ENCODE assay signal across 8 cellular contexts in genomic region chr10:29380514-29381229, GRCh38.
DNase-seq lines count a peak whose midpoint lies in the region; ATAC-seq, FAIRE-seq and TF ChIP-seq lines count a peak whose summit lies in the region.
"Not testable (repeated sequence)": the region's sequence is repeated elsewhere in the genome, so short reads cannot be mapped to it uniquely, and the experiment has no call there.

No MANE protein-coding gene starts in this region.

- POLR2A ChIA-PET in H1 (lab: Charles Lee; ENCODE audit: partially characterized antibody); naive thymus-derived CD8-positive, alpha-beta T cell (lab: Charles Lee): not testable (repeated sequence)

- H3K79me1 ChIP-seq in H1 (ENCODE audit: low read depth, low read length) = not testable (repeated sequence)

- H4K20me1 ChIP-seq in GM23338 (replicated peaks; ENCODE audit: insufficient read depth); H1 (replicated peaks in 1 of 2; ENCODE audit: control insufficient read depth in 1 of 2, insufficient read depth in 2 of 2, low read length in 2 of 2): not testable (repeated sequence)

- H3K4me1 Mint-ChIP-seq in GM23338 = peaks cover 16% of the 10 kb centered on the region
- peaks cover 12% of the 10 kb centered on the region for H3K4me1 Mint-ChIP-seq in activated T-cell treated with anti-CD3 and anti-CD28 coated beads, Interleukin-2, amount 50 U/mL, for 72 hours (ENCODE audit: low read depth)
- peaks cover 7 to 13% (median 12%) of the 10 kb centered on the region in 4 donors for H3K4me1 Mint-ChIP-seq in naive thymus-derived CD8-positive, alpha-beta T cell
- H3K4me1 Mint-ChIP-seq in type B pancreatic cell (ENCODE audit: unreplicated experiment) = peaks cover 27% of the 10 kb centered on the region

- TF ChIP-seq EP300 in H1 (IDR thresholded peaks at IDR 0.05; ENCODE audit: borderline replicate concordance in 1 of 2, low read depth in 2 of 2, low read length in 2 of 2) = not testable (repeated sequence)

- not testable (repeated sequence) for H3K23me2 ChIP-seq in H1 (ENCODE audit: low read depth, low read length)

- TF ChIP-seq CTCF in GM23338 (conservative IDR thresholded peaks at IDR 0.05; ENCODE audit: low read depth in 2 of 2); H1 (IDR thresholded peaks at IDR 0.05; ENCODE audit: control extremely low read depth in 1 of 3, insufficient read depth in 1 of 3, low read depth in 1 of 3, low read length in 3 of 3); type B pancreatic cell (conservative IDR thresholded peaks at IDR 0.05): not testable (repeated sequence)

- not testable (repeated sequence) for H3K9ac ChIP-seq in H1 (replicated peaks in 1 of 4; ENCODE audit: extremely low read depth in 1 of 4, low read depth in 3 of 4, low read length in 3 of 4)

- WGBS in H1 (ENCODE audit: extremely low coverage in 1 of 2, insufficient coverage in 1 of 2, insufficient read length in 1 of 2, insufficient replicate concordance in 2 of 2, low coverage in 1 of 2, low lambda C conversion rate in 2 of 2, missing lambda C conversion rate in 1 of 2), 2 experiments = 59% methylated on average over 10 of the region's 11 CpGs; no CpG with 5 or more reads in 1 of the 2 experiments

- not testable (repeated sequence) for H3F3A ChIP-seq in GM23338 (replicated peaks; ENCODE audit: low read depth)

- peak; percentile 58 for DNase-seq in COR-L47 (lab: John Stamatoyannopoulos, UW)
- not testable (repeated sequence) for DNase-seq in GM23338 (ENCODE audit: low spot score); activated T-cell treated with anti-CD3 and anti-CD28 coated beads, Interleukin-2, amount 50 U/mL, for 72 hours; H1 (ENCODE audit: low read depth in 1 of 2, low spot score in 2 of 2); naive thymus-derived CD8-positive, alpha-beta T cell; type B pancreatic cell (ENCODE audit: extremely low spot score, unreplicated experiment)
- peak; percentile 9 for DNase-seq in NCI-H1105 treated with DMSO at 0.1 percent for 48 hours (lab: John Stamatoyannopoulos, UW)
- DNase-seq in NCI-H748 (lab: John Stamatoyannopoulos, UW; ENCODE audit: unreplicated experiment) = peak; percentile 21

- H2AFZ ChIP-seq in GM23338 (peak overlapping the region; percentile 66), H1 (ENCODE audit: low read length) (peak overlapping the region; percentile 53; the same call in 1 of the 2 replicates)

- not testable (repeated sequence) for H4K8ac ChIP-seq in H1 (ENCODE audit: extremely low read depth, insufficient read depth, low read length)

- not testable (repeated sequence) for H4K5ac ChIP-seq in H1 (ENCODE audit: insufficient read length, low read depth, low read length)

- H2BK120ac ChIP-seq in H1 (replicated peaks; ENCODE audit: low read depth, low read length) = not testable (repeated sequence)

- not testable (repeated sequence) for H3K36me3 ChIP-seq in GM23338 (ENCODE audit: insufficient read depth); H1 (ENCODE audit: control insufficient read depth in 2 of 4, insufficient read depth in 4 of 4, low read length in 3 of 4)

- not testable (repeated sequence) for H3K56ac ChIP-seq in H1 (replicated peaks; ENCODE audit: insufficient read length, low read depth, low read length)

- H3K4me3 ChIP-seq in GM23338; H1 (ENCODE audit: extremely low read depth in 1 of 4, insufficient read depth in 2 of 4, low read depth in 3 of 4, low read length in 4 of 4): not testable (repeated sequence)

- not testable (repeated sequence) for H2BK20ac ChIP-seq in H1 (ENCODE audit: low read length)

- H4K91ac ChIP-seq in H1 (replicated peaks; ENCODE audit: insufficient read length, low read length) = not testable (repeated sequence)

- 0 out of 2 replicates have a peak overlapping the region, but pooled peaks have one; percentile 26 for H3K27ac ChIP-seq in GM23338 (ENCODE audit: low read depth)
- not testable (repeated sequence) for H3K27ac ChIP-seq in H1 (ENCODE audit: low read depth, low read length)

- H3K18ac ChIP-seq in H1 (ENCODE audit: extremely low read depth, low read length) = not testable (repeated sequence)

- CTCF ChIA-PET in H1 (lab: Charles Lee; ENCODE audit: partially characterized antibody) = interaction anchor here (2.1 kb wide), 1 partner anchor 12 kb away, joined by 12 read pairs; no protein-coding TSS in a partner anchor

- not testable (repeated sequence) for H3K4me1 ChIP-seq in GM23338 (ENCODE audit: insufficient read depth); H1 (replicated peaks in 1 of 4; ENCODE audit: control insufficient read depth in 3 of 4, insufficient read depth in 4 of 4, low read length in 3 of 4)

- TF ChIP-seq RAD21 in H1 (IDR thresholded peaks at IDR 0.05 in 1 of 2, conservative IDR thresholded peaks at IDR 0.05 in 1 of 2; ENCODE audit: low read depth in 2 of 2, low read length in 2 of 2) = not testable (repeated sequence)

- not testable (repeated sequence) for H2AK5ac ChIP-seq in H1 (ENCODE audit: low read depth, low read length)

- not testable (repeated sequence) for H3K4me3 Mint-ChIP-seq in GM23338
- peak overlapping the region; percentile 16 to 33 for H3K4me3 Mint-ChIP-seq in activated T-cell treated with anti-CD3 and anti-CD28 coated beads, Interleukin-2, amount 50 U/mL, for 72 hours
- H3K4me3 Mint-ChIP-seq in naive thymus-derived CD8-positive, alpha-beta T cell = peak overlapping the region in 9 of 10 donors; percentile 5 to 80 (median 49)
- peak overlapping the region; percentile 57 for H3K4me3 Mint-ChIP-seq in type B pancreatic cell

- H3K23ac ChIP-seq in H1 (ENCODE audit: insufficient read length) = not testable (repeated sequence)

- H3K9me3 Mint-ChIP-seq in GM23338; activated T-cell treated with anti-CD3 and anti-CD28 coated beads, Interleukin-2, amount 50 U/mL, for 72 hours; naive thymus-derived CD8-positive, alpha-beta T cell; type B pancreatic cell: not testable (repeated sequence)

- H3K27ac Mint-ChIP-seq in GM23338; activated T-cell treated with anti-CD3 and anti-CD28 coated beads, Interleukin-2, amount 50 U/mL, for 72 hours: not testable (repeated sequence)
- peak overlapping the region in 7 of 10 donors; percentile 26 to 73 (median 58) for H3K27ac Mint-ChIP-seq in naive thymus-derived CD8-positive, alpha-beta T cell
- peak overlapping the region; percentile 11 for H3K27ac Mint-ChIP-seq in type B pancreatic cell

- H3K27me3 Mint-ChIP-seq in GM23338 (ENCODE audit: insufficient read depth, low read depth, poor library complexity); type B pancreatic cell: not testable (repeated sequence)
- peaks cover 31% of the 10 kb centered on the region for H3K27me3 Mint-ChIP-seq in activated T-cell treated with anti-CD3 and anti-CD28 coated beads, Interleukin-2, amount 50 U/mL, for 72 hours (ENCODE audit: low read depth)
- peaks cover 0 to 11% (median 2%) of the 10 kb centered on the region in 5 donors for H3K27me3 Mint-ChIP-seq in naive thymus-derived CD8-positive, alpha-beta T cell

- not testable (repeated sequence) for TF ChIP-seq POLR2A in H1 (IDR thresholded peaks at IDR 0.05; ENCODE audit: control extremely low read depth in 1 of 2, low read depth in 2 of 2, low read length in 2 of 2)

- peak; percentile 86 for ATAC-seq in GM23338
- ATAC-seq in activated T-cell treated with anti-CD3 and anti-CD28 coated beads, Interleukin-2, amount 50 U/mL, for 72 hours (replicated peaks in 1 of 2); naive thymus-derived CD8-positive, alpha-beta T cell: not testable (repeated sequence)

- not testable (repeated sequence) for H3K9me3 ChIP-seq in H1 (ENCODE audit: insufficient read depth in 2 of 2, low read depth in 1 of 2, low read length in 1 of 2)

- not testable (repeated sequence) for H3K36me3 Mint-ChIP-seq in GM23338 (ENCODE audit: low read depth); activated T-cell treated with anti-CD3 and anti-CD28 coated beads, Interleukin-2, amount 50 U/mL, for 72 hours (ENCODE audit: insufficient read depth in 2 of 2); naive thymus-derived CD8-positive, alpha-beta T cell; type B pancreatic cell

- not testable (repeated sequence) for H3K4ac ChIP-seq in H1 (replicated peaks; ENCODE audit: insufficient read length, low read depth, low read length)

- not testable (repeated sequence) for H2BK15ac ChIP-seq in H1 (ENCODE audit: low read length)

- H3K27me3 ChIP-seq in GM23338 (ENCODE audit: insufficient read depth); H1 (replicated peaks in 1 of 4; ENCODE audit: control insufficient read depth in 3 of 4, extremely low read depth in 1 of 4, insufficient read depth in 3 of 4, low read length in 3 of 4): not testable (repeated sequence)

- H2BK12ac ChIP-seq in H1 (ENCODE audit: low read depth, low read length) = not testable (repeated sequence)

- H2BK5ac ChIP-seq in H1 (ENCODE audit: low read depth, low read length) = not testable (repeated sequence)

- H3K14ac ChIP-seq in H1 (ENCODE audit: insufficient read length) = not testable (repeated sequence)

- H3K4me2 ChIP-seq in GM23338; H1 (ENCODE audit: insufficient read depth in 1 of 2, low read depth in 2 of 2, low read length in 2 of 2): not testable (repeated sequence)

- FAIRE-seq in H1 (lab: Jason Lieb, UNC) = peak; percentile 71

- not testable (repeated sequence) for H3K9me2 ChIP-seq in GM23338 (ENCODE audit: insufficient read depth)

- H3K79me2 ChIP-seq in GM23338 (replicated peaks; ENCODE audit: insufficient read depth); H1 (ENCODE audit: control insufficient read depth in 1 of 2, insufficient read depth in 2 of 2, low read length in 2 of 2): not testable (repeated sequence)
